ENCODE assay signal across 1 cellular context in the genomic region with DNA sequence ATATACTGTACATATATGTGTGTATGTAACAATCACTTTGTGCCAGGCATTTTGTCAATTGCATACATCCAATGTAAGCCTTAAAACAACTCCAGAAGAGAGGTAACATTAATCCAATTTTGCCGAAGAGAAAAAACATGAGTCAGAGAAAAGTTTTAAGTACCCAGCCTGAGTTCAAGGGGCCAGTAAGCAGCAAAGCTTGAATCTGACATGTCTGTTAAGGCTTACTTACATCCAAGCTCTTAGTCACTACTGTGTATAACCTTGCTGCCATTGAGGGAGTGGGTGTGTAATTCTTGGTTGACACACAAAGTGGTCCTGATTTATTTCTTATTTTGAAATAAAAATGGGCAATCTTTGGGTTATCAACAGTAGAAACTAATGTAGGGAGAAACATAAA.
TF ChIP-seq lines count a peak whose summit lies in the region.

No MANE protein-coding gene starts in this region.

TF ChIP-seq in GM12878, 131 proteins besides CTCF, POLR2A, EP300 and RAD21:
- no peak for TF ChIP-seq USF2 (IDR thresholded peaks at IDR 0.05; ENCODE audit: borderline replicate concordance, low read depth, low read length)
- TF ChIP-seq ZNF217 (IDR thresholded peaks at IDR 0.05) = no peak
- no peak for TF ChIP-seq TCF3 (IDR thresholded peaks at IDR 0.05; ENCODE audit: borderline replicate concordance, insufficient read depth, low read depth, low read length)
- TF ChIP-seq NBN (IDR thresholded peaks at IDR 0.05) = no peak
- no peak for TF ChIP-seq SMARCA5 (IDR thresholded peaks at IDR 0.05)
- TF ChIP-seq BCL11A (IDR thresholded peaks at IDR 0.05; ENCODE audit: low read depth, low read length) = no peak
- TF ChIP-seq MEF2B (IDR thresholded peaks at IDR 0.05; ENCODE audit: partially characterized antibody, poor library complexity, severe bottlenecking) = no peak
- no peak for TF ChIP-seq ZBTB4 (CRISPR knock-in tag; IDR thresholded peaks at IDR 0.05)
TF ChIP-seq in GM12878: peak in this region for 0.
